8 cellular contexts compared by ENCODE assay signal in the genomic region with DNA sequence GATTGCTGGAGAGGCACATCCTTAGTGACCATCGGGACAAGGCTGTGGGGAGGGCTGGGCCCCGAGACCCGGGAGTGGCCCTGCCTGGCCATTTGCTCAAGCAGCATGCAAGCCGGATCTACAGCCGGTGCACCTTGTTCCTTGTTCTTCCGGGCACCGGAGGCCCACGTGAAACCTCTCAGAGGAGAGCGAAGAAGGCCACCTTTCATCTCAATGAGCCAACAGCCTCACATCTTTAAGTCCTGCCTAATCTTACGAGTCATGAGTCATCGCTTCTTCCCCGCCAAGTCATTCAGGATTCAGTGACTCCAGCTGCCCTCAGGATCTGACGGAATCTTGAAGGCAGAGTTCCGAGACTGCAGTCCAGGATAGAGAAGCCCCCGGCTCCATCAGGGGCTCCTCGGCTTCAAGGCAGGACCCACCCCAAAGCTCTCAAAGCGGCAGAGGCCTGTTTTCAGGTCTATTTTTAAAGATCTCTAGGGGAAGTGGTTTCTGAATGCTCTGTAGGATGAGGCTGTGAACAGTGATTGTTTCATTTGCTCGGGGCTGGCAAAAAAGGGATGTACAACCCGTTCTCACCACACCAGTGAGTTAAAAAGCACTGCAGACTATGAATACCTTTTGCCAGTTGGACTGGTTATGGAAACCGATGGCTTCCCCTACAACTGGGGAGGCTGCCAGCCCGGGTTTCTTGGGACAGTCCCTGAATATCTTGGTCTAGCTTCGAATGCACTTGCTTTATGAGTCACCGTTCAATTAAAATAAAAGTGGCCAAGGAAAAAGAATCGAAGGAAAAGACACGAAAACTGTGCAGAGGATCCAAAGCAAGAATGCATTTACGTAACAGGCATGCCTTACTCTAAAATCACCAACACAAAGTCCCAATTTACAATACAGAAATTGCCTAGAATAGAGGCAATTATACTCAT. TPM values are rescaled to one million over a fixed set of nuclear protein-coding genes. Genes with fewer than 3 reads are reported as not detected.
A peak's percentile ranks its signal among the peaks of the same experiment; 100 is the strongest.
DNase-seq lines count a peak whose midpoint lies in the region; ATAC-seq and TF ChIP-seq lines count a peak whose summit lies in the region.

No MANE protein-coding gene starts in this region.

- H3K4me3 Mint-ChIP-seq in glutamatergic neuron (ENCODE audit: unreplicated experiment): no peak overlapping the region

- H3K9me3 Mint-ChIP-seq in glutamatergic neuron (ENCODE audit: unreplicated experiment): peaks cover 1% of the 10 kb centered on the region

- intact Hi-C loops in heart left ventricle (cut with DNase I): loop anchor here in 1 of 10 donors (10.0 kb wide), 1 partner anchor 70 kb away; a partner anchor contains a TSS

- peaks cover 2% of the 10 kb centered on the region for H3K27me3 Mint-ChIP-seq in glutamatergic neuron (ENCODE audit: unreplicated experiment)

- no peak overlapping the region for H3K27ac Mint-ChIP-seq in glutamatergic neuron (ENCODE audit: unreplicated experiment)

- 31 to 52% (median 40%) methylated on average over 25 to 26 of the region's 26 CpGs for WGBS in heart left ventricle, 4 donors

- H3K36me3 ChIP-seq in heart left ventricle: no peaks in the 10 kb centered on the region
- H3K36me3 ChIP-seq in rectal smooth muscle tissue (ENCODE audit: control insufficient read depth, insufficient read depth, low read length): no peaks in the 10 kb centered on the region

- H3K9me3 ChIP-seq in heart left ventricle: no peaks in the 10 kb centered on the region

- H3K4me1 Mint-ChIP-seq in glutamatergic neuron (ENCODE audit: low read depth, unreplicated experiment): peaks cover 8% of the 10 kb centered on the region

- no peak overlapping the region for H3K9ac ChIP-seq in rectal smooth muscle tissue (ENCODE audit: low read length)

- H3K4me1 ChIP-seq in heart left ventricle (peaks cover 0 to 46% (median 18%) of the 10 kb centered on the region in 12 donors), rectal smooth muscle tissue (ENCODE audit: control insufficient read depth, insufficient read depth, low read length) (no peaks in the 10 kb centered on the region)

- ATAC-seq in HG03025 (IDR thresholded peaks at IDR 0.05; ENCODE audit: low FRiP score, unreplicated experiment): peak; percentile 58
- peak; percentile 68 to 87 (median 79) for ATAC-seq in heart left ventricle

- peak overlapping the region in 9 of 12 donors; percentile 23 to 56 (median 36) for H3K4me3 ChIP-seq in heart left ventricle
- H3K4me3 ChIP-seq in rectal smooth muscle tissue (ENCODE audit: low read length): peak overlapping the region; percentile 29

- H3K27me3 ChIP-seq in heart left ventricle (peaks cover 0 to 8% (median 0%) of the 10 kb centered on the region in 9 donors), rectal smooth muscle tissue (ENCODE audit: control insufficient read depth, insufficient read depth, low read length) (no peaks in the 10 kb centered on the region)

- DNase-seq in DMS53 (lab: John Stamatoyannopoulos, UW) (peak; percentile 38), DMS53 treated with DMSO at 0.1 percent for 48 hours (lab: John Stamatoyannopoulos, UW; ENCODE audit: unreplicated experiment) (no peak), RPMI7951 (ENCODE audit: low read depth) (peak; percentile 91), heart left ventricle (peak; percentile 64 to 81 (median 68)), glutamatergic neuron (no peak)
- peak; percentile 59 for DNase-seq in activated naive CD4-positive, alpha-beta T cell treated with anti-CD3 and anti-CD28 coated beads, Interleukin-2, amount 50 U/mL, for 16 hours

- H3K36me3 Mint-ChIP-seq in glutamatergic neuron (ENCODE audit: unreplicated experiment): no peaks in the 10 kb centered on the region

- TF ChIP-seq POLR2A in heart left ventricle (IDR thresholded peaks at IDR 0.05): no peak

- TF ChIP-seq CTCF in heart left ventricle (IDR thresholded peaks at IDR 0.05) (no peak), glutamatergic neuron (IDR thresholded peaks at IDR 0.05; ENCODE audit: partially characterized antibody, unreplicated experiment) (no peak)

- peak overlapping the region in 11 of 12 donors; percentile 10 to 87 (median 66) for H3K27ac ChIP-seq in heart left ventricle
- no peak overlapping the region for H3K27ac ChIP-seq in rectal smooth muscle tissue (ENCODE audit: low read depth, low read length)

RNA-seq across cellular contexts. Expression of a gene that starts 57.2 kb away (rescaled TPM):
- 8.2 and 10.7 TPM in 2 replicates for total RNA-seq in RPMI7951 (2014; rRNA removed; shearing (Covaris generic))
- total RNA-seq in heart left ventricle (100 to 1,000 TPM in 3 of 9 donors, 10 to 100 TPM in 6; 36.8 to 554 (median 66.1) TPM), glutamatergic neuron (ENCODE audit: unreplicated experiment) (11.8 TPM)
- polyA plus RNA-seq in heart left ventricle: 100 to 1,000 TPM in 1 of 2 donors, 10 to 100 TPM in 1; 30.2 to 115 TPM

Comparison
In these comparisons a context has a peak if more than half of its experiments do, and no peak if none do; other contexts are left out.
1. DNase-seq: peak in DMS53 (single experiment), RPMI7951 (single experiment), activated naive CD4-positive, alpha-beta T cell treated with anti-CD3 and anti-CD28 coated beads, Interleukin-2, amount 50 U/mL, for 16 hours (single experiment) and heart left ventricle (5 of 5); none in DMS53 treated with DMSO at 0.1 percent for 48 hours (single experiment) and glutamatergic neuron (single experiment).